7 cellular contexts compared by ENCODE assay signal in genomic region chr3:9769012-9769411, GRCh38. TPM values are rescaled to one million over a fixed set of nuclear protein-coding genes. Genes with fewer than 3 reads are reported as not detected.
A peak's percentile ranks its signal among the peaks of the same experiment; 100 is the strongest.
DNase-seq lines count a peak whose midpoint lies in the region; ATAC-seq and TF ChIP-seq lines count a peak whose summit lies in the region.

No MANE protein-coding gene starts in this region.

- intact Hi-C loops in left lung (cut with DNase I): no loop called here
- intact Hi-C loops in stomach (cut with DNase I; ENCODE audit: low total_unique reads): no loop called here

- ATAC-seq in left lung: no peak
- ATAC-seq in HG03135 (IDR thresholded peaks at IDR 0.05; ENCODE audit: unreplicated experiment): no peak
- no peak for ATAC-seq in HG02623 (IDR thresholded peaks at IDR 0.05; ENCODE audit: unreplicated experiment)

- no peak for TF ChIP-seq EP300 in stomach (IDR thresholded peaks at IDR 0.05)

- no peaks in the 10 kb centered on the region for H3K27me3 ChIP-seq in left lung
- no peaks in the 10 kb centered on the region for H3K27me3 ChIP-seq in stomach

- DNase-seq in LNCaP clone FGC (ENCODE audit: low read depth) (no peak), astrocyte of the cerebellum (ENCODE audit: low read depth) (no peak), left lung (no peak), stomach (no peak), activated gamma-delta T cell (lab: John Stamatoyannopoulos, UW) (no peak)

- in situ Hi-C loops in astrocyte of the cerebellum (cut with HindIII; ENCODE audit: low sequenced_read_pairs): no loop called here

- H3K4me1 ChIP-seq in left lung (peaks cover 12 to 46% of the 10 kb centered on the region in 2 donors), stomach (peaks cover 24 to 49% (median 40%) of the 10 kb centered on the region in 4 donors)

- H3K36me3 ChIP-seq in left lung (peaks cover 0 to 11% of the 10 kb centered on the region in 2 donors), stomach (peaks cover 0 to 17% (median 9%) of the 10 kb centered on the region in 4 donors)

- no peak for TF ChIP-seq CTCF in LNCaP clone FGC (IDR thresholded peaks at IDR 0.05; ENCODE audit: control insufficient read depth, extremely low read depth, insufficient read depth)
- TF ChIP-seq CTCF in astrocyte of the cerebellum (IDR thresholded peaks at IDR 0.05; ENCODE audit: low read depth, low read length, missing control alignments): no peak
- TF ChIP-seq CTCF in left lung (IDR thresholded peaks at IDR 0.05): no peak
- TF ChIP-seq CTCF in stomach (IDR thresholded peaks at IDR 0.05): no peak

- peak overlapping the region; percentile 69 for H3K27ac ChIP-seq in left lung
- H3K27ac ChIP-seq in stomach: peak overlapping the region; percentile 73 to 91 (median 87)

- H3K9me3 ChIP-seq in left lung (no peaks in the 10 kb centered on the region), stomach (no peaks in the 10 kb centered on the region)

- WGBS in stomach, 5 donors: 47 to 71% (median 54%) methylated on average over 5 of the region's 5 CpGs

- H3K4me3 ChIP-seq in LNCaP clone FGC (ENCODE audit: low read depth, low read length): peak overlapping the region; percentile 70
- H3K4me3 ChIP-seq in astrocyte of the cerebellum (ENCODE audit: low read depth, low read length): peak overlapping the region; percentile 55
- H3K4me3 ChIP-seq in left lung: peak overlapping the region; percentile 63 to 89
- peak overlapping the region; percentile 59 to 70 (median 65) for H3K4me3 ChIP-seq in stomach

- no peak for TF ChIP-seq POLR2A in stomach (IDR thresholded peaks at IDR 0.05)

RNA-seq across cellular contexts. Expression of gene CAMK1, which starts 0.7 kb away (rescaled TPM):
- total RNA-seq in left lung (10 to 100 TPM; 29.1 to 37.5 TPM), stomach (10 to 100 TPM; 14.3 to 61.1 (median 27.4) TPM)
- 10 to 100 TPM; 22.9 to 37.2 (median 23.2) TPM for polyA plus RNA-seq in stomach

RNA-seq across cellular contexts. Expression of gene OGG1, which starts 19.3 kb away (rescaled TPM):
- total RNA-seq in left lung: 10 to 100 TPM; 19.9 to 29.4 TPM
- 10 to 100 TPM in 4 of 5 donors, 1 to 10 TPM in 1; 7.6 to 54.5 (median 22.0) TPM for total RNA-seq in stomach
- polyA plus RNA-seq in stomach: 10 to 100 TPM; 12.4 to 20.0 (median 15.1) TPM

RNA-seq across cellular contexts. Expression of gene TADA3, which starts 23.3 kb away (rescaled TPM):
- total RNA-seq in left lung (10 to 100 TPM; 50.0 to 59.2 TPM), stomach (10 to 100 TPM; 29.2 to 62.6 (median 31.2) TPM)
- polyA plus RNA-seq in stomach: 10 to 100 TPM; 36.4 to 62.0 (median 61.0) TPM

RNA-seq across cellular contexts. Expression of gene ARPC4, which starts 23.9 kb away (rescaled TPM):
- total RNA-seq in left lung (100 to 1,000 TPM; 148 to 193 TPM), stomach (100 to 1,000 TPM in 3 of 5 donors, 10 to 100 TPM in 2; 45.5 to 173 (median 129) TPM)
- 100 to 1,000 TPM in 2 of 3 donors, 10 to 100 TPM in 1; 69.4 to 180 (median 117) TPM for polyA plus RNA-seq in stomach

RNA-seq across cellular contexts. Expression of gene BRPF1, which starts 37.5 kb away (rescaled TPM):
- total RNA-seq in left lung (10 to 100 TPM; 15.2 to 22.3 TPM), stomach (10 to 100 TPM in 4 of 5 donors, 1 to 10 TPM in 1; 7.5 to 53.6 (median 15.1) TPM)
- polyA plus RNA-seq in stomach: 1 to 10 TPM; 4.1 to 5.6 (median 4.6) TPM
